Comparison of ENCODE assay signal across 8 cellular contexts in the genomic region with DNA sequence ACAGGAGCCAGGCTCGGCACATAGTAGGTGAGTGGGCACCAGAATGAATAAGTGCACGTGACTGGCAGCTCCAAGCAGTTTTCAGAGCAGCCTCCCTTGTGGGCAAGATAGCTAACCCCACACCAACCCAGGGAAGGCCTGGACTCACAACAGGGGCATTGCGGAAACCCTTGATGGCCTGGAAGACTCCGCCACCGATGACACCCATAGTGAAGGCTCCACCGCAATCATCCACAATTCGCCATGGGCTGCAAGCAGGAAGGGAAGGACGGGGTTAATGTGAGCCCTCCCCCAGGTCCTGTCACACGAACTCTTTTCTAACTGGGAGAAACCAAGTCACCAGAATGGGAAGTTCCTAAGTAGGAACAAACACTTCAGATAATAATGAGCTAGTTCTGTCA. TPM values are rescaled to one million over a fixed set of nuclear protein-coding genes. Genes with fewer than 3 reads are reported as not detected.
A peak's percentile ranks its signal among the peaks of the same experiment; 100 is the strongest.
DNase-seq lines count a peak whose midpoint lies in the region; ATAC-seq and TF ChIP-seq lines count a peak whose summit lies in the region.

No MANE protein-coding gene starts in this region.

- peak overlapping the region; percentile 73 for H3K4me2 ChIP-seq in Loucy (ENCODE audit: low read depth, low read length, poor library complexity, severe bottlenecking)

- H3K4me1 ChIP-seq in CD8-positive, alpha-beta memory T cell (ENCODE audit: insufficient read depth, low read length) = peaks cover 30% of the 10 kb centered on the region
- H3K4me1 ChIP-seq in Loucy (ENCODE audit: insufficient read depth, low read length, poor library complexity, severe bottlenecking) (no peaks in the 10 kb centered on the region), breast epithelium (no peaks in the 10 kb centered on the region)

- peak overlapping the region; percentile 93 for H3K27ac ChIP-seq in CD8-positive, alpha-beta memory T cell (ENCODE audit: low read depth, low read length)
- peak overlapping the region; percentile 96 to 97 for H3K27ac ChIP-seq in breast epithelium

- no peak overlapping the region for H2AFZ ChIP-seq in Loucy (ENCODE audit: low read length)

- TF ChIP-seq POLR2A in breast epithelium (IDR thresholded peaks at IDR 0.05) = no peak

- peaks cover 0 to 42% (median 0%) of the 10 kb centered on the region in 3 donors for H3K36me3 Mint-ChIP-seq in CD8-positive, alpha-beta memory T cell
- peaks cover 10% of the 10 kb centered on the region for H3K36me3 Mint-ChIP-seq in mesothelial cell of epicardium

- peak overlapping the region; percentile 97 for H3K9ac ChIP-seq in Loucy (ENCODE audit: low read depth, low read length, poor library complexity, severe bottlenecking)

- H3K27ac Mint-ChIP-seq in CD8-positive, alpha-beta memory T cell = peak overlapping the region; percentile 90 to 99 (median 95)
- peak overlapping the region; percentile 98 for H3K27ac Mint-ChIP-seq in mesothelial cell of epicardium

- no peaks in the 10 kb centered on the region for H3K9me3 ChIP-seq in CD8-positive, alpha-beta memory T cell (ENCODE audit: low read length)
- H3K9me3 ChIP-seq in Loucy (ENCODE audit: insufficient read depth, low read depth, low read length) = no peaks in the 10 kb centered on the region
- no peaks in the 10 kb centered on the region for H3K9me3 ChIP-seq in breast epithelium

- no peak for ATAC-seq in HG03457 (IDR thresholded peaks at IDR 0.05; ENCODE audit: unreplicated experiment)
- no peak for ATAC-seq in activated CD4-positive, CD25-positive, alpha-beta regulatory T cell treated with anti-CD3 and anti-CD28 coated beads, Interleukin-2, amount 50 U/mL, for 24 hours

- intact Hi-C loops in breast epithelium (cut with DNase I; ENCODE audit: low total_unique reads) = loop anchor here (10.0 kb wide), 1 partner anchor 222 kb away; no protein-coding TSS in a partner anchor

- TF ChIP-seq CTCF in Loucy (conservative IDR thresholded peaks at IDR 0.05; ENCODE audit: low read length) (no peak), breast epithelium (IDR thresholded peaks at IDR 0.05) (no peak), mesothelial cell of epicardium (IDR thresholded peaks at IDR 0.05; ENCODE audit: unreplicated experiment) (no peak)

- H4K20me1 ChIP-seq in Loucy (ENCODE audit: insufficient read depth, low read length, poor library complexity, severe bottlenecking) = peaks cover 24% of the 10 kb centered on the region

- H3K9me2 ChIP-seq in Loucy (replicated peaks; ENCODE audit: low read depth, low read length) = no peaks in the 10 kb centered on the region

- H3K27me3 ChIP-seq in CD8-positive, alpha-beta memory T cell (ENCODE audit: insufficient read depth, low read length, poor library complexity, severe bottlenecking) = no peaks in the 10 kb centered on the region
- no peaks in the 10 kb centered on the region for H3K27me3 ChIP-seq in Loucy (ENCODE audit: insufficient read depth, low read length, poor library complexity, severe bottlenecking)
- H3K27me3 ChIP-seq in breast epithelium = peaks cover 0 to 29% of the 10 kb centered on the region in 2 donors

- CTCF ChIA-PET in CD8-positive, alpha-beta memory T cell (lab: Charles Lee) = no interaction called here

- H3K27me3 Mint-ChIP-seq in CD8-positive, alpha-beta memory T cell = peaks cover 0 to 2% of the 10 kb centered on the region in 2 donors
- no peaks in the 10 kb centered on the region for H3K27me3 Mint-ChIP-seq in mesothelial cell of epicardium (ENCODE audit: low read depth)

- H3F3A ChIP-seq in Loucy (ENCODE audit: low read depth) = no peaks in the 10 kb centered on the region

- no peak for DNase-seq in CD8-positive, alpha-beta memory T cell
- DNase-seq in breast epithelium (ENCODE audit: low spot score in 2 of 2) = no peak
- no peak for DNase-seq in mesothelial cell of epicardium (ENCODE audit: low spot score in 2 of 2, unreplicated experiment in 2 of 2)
- no peak for DNase-seq in NCI-H187 treated with DMSO at 0.1 percent for 48 hours (lab: John Stamatoyannopoulos, UW)
- DNase-seq in HuH-7 (ENCODE audit: low spot score) = no peak

- H3K79me2 ChIP-seq in Loucy (ENCODE audit: insufficient read depth, low read length) = peaks cover 39% of the 10 kb centered on the region

- H3K9me3 Mint-ChIP-seq in CD8-positive, alpha-beta memory T cell = no peaks in the 10 kb centered on the region
- no peaks in the 10 kb centered on the region for H3K9me3 Mint-ChIP-seq in mesothelial cell of epicardium

- peak overlapping the region; percentile 91 for H3K4me3 ChIP-seq in CD8-positive, alpha-beta memory T cell (ENCODE audit: low read length)
- H3K4me3 ChIP-seq in Loucy (ENCODE audit: low read length, poor library complexity, severe bottlenecking) (peak overlapping the region; percentile 96), breast epithelium (peak overlapping the region; percentile 63 to 78 (median 72))

- POLR2A ChIA-PET in CD8-positive, alpha-beta memory T cell (lab: Charles Lee) = interaction anchor here (0.9 to 2.9 kb wide), 4 partner anchors 15 to 214 kb away, joined by 3 to 15 read pairs (median 7); partner anchors contain the start of genes OTUD5 and SLC35A2

- peaks cover 24 to 42% (median 31%) of the 10 kb centered on the region in 3 donors for H3K4me1 Mint-ChIP-seq in CD8-positive, alpha-beta memory T cell
- peaks cover 21% of the 10 kb centered on the region for H3K4me1 Mint-ChIP-seq in mesothelial cell of epicardium

- peak overlapping the region; percentile 84 to 96 (median 89) for H3K4me3 Mint-ChIP-seq in CD8-positive, alpha-beta memory T cell
- H3K4me3 Mint-ChIP-seq in mesothelial cell of epicardium = peak overlapping the region; percentile 79

- H3K36me3 ChIP-seq in CD8-positive, alpha-beta memory T cell (ENCODE audit: insufficient read depth, low read length) = no peaks in the 10 kb centered on the region
- H3K36me3 ChIP-seq in Loucy (ENCODE audit: insufficient read depth, low read length) = no peaks in the 10 kb centered on the region; the same call in 1 of the 2 replicates
- H3K36me3 ChIP-seq in breast epithelium = no peaks in the 10 kb centered on the region

RNA-seq across cellular contexts. Expression of gene TIMM17B, which starts 1.0 kb away (rescaled TPM):
- total RNA-seq in CD8-positive, alpha-beta memory T cell = 10 to 100 TPM; 87.5 to 93.6 TPM
- 68.5 TPM for polyA plus RNA-seq in CD8-positive, alpha-beta memory T cell
- total RNA-seq in breast epithelium = 10 to 100 TPM; 32.3 to 40.8 (median 35.4) TPM
- total RNA-seq in mesothelial cell of epicardium = 64.7 to 68.2 TPM (median 67.6 TPM) in 3 replicates

RNA-seq across cellular contexts. Expression of gene PQBP1, which starts 1.1 kb away (rescaled TPM):
- total RNA-seq in CD8-positive, alpha-beta memory T cell = 100 to 1,000 TPM; 101 to 106 TPM
- polyA plus RNA-seq in CD8-positive, alpha-beta memory T cell = 83.5 TPM
- total RNA-seq in breast epithelium = 10 to 100 TPM; 56.0 to 71.4 (median 71.0) TPM
- 62.2 to 64.9 TPM (median 64.3 TPM) in 3 replicates for total RNA-seq in mesothelial cell of epicardium

RNA-seq across cellular contexts. Expression of gene SLC35A2, which starts 14.8 kb away (rescaled TPM):
- total RNA-seq in CD8-positive, alpha-beta memory T cell = 10 to 100 TPM; 27.1 to 27.2 TPM
- 13.2 TPM for polyA plus RNA-seq in CD8-positive, alpha-beta memory T cell
- 10 to 100 TPM; 10.9 to 17.3 (median 16.1) TPM for total RNA-seq in breast epithelium
- total RNA-seq in mesothelial cell of epicardium = 42.2 to 45.9 TPM (median 43.8 TPM) in 3 replicates

RNA-seq across cellular contexts. Expression of gene PIM2, which starts 22.2 kb away (rescaled TPM):
- 100 to 1,000 TPM; 269 to 273 TPM for total RNA-seq in CD8-positive, alpha-beta memory T cell
- polyA plus RNA-seq in CD8-positive, alpha-beta memory T cell = 212 TPM
- total RNA-seq in breast epithelium (10 to 100 TPM in 1 of 3 donors, 1 to 10 TPM in 2; 5.8 to 20.3 (median 7.6) TPM), mesothelial cell of epicardium (9.3 to 10.3 TPM (median 9.7 TPM) in 3 replicates)
